In genomic region chr17:77318491-77319210, GRCh38 we compare ENCODE assay signal across 8 cellular contexts.
DNase-seq lines count a peak whose midpoint lies in the region; TF ChIP-seq lines count a peak whose summit lies in the region.

No MANE protein-coding gene starts in this region.

- peak overlapping the region; percentile 68 for H3K9ac ChIP-seq in mucosa of stomach (ENCODE audit: low read length)

- DNase-seq in AG08395 (ENCODE audit: low spot score), result peak; percentile 24
- peak; percentile 62 to 69 for DNase-seq in cardiac fibroblast (ENCODE audit: low read depth in 2 of 2)
- DNase-seq in NCI-H2196 (lab: John Stamatoyannopoulos, UW; ENCODE audit: unreplicated experiment), result no peak
- no peak for DNase-seq in GM13977 (ENCODE audit: low spot score)
- no peak for DNase-seq in NCI-H69 (lab: John Stamatoyannopoulos, UW)
- no peak for DNase-seq in NCI-H526 treated with DMSO at 0.1 percent for 48 hours (lab: John Stamatoyannopoulos, UW)

- H3K4me1 ChIP-seq in mucosa of stomach (ENCODE audit: control insufficient read depth, insufficient read depth, low read length), result peaks cover 51% of the 10 kb centered on the region

- peaks cover 3% of the 10 kb centered on the region for H3K36me3 Mint-ChIP-seq in IgD-negative memory B cell

- H3K27me3 Mint-ChIP-seq in IgD-negative memory B cell, result peaks cover 7% of the 10 kb centered on the region

- H3K4me3 Mint-ChIP-seq in IgD-negative memory B cell, result peak overlapping the region; percentile 82 to 98 (median 94)

- TF ChIP-seq CTCF in cardiac fibroblast (IDR thresholded peaks at IDR 0.05; ENCODE audit: low read depth, low read length), result no peak
- no peak for TF ChIP-seq CTCF in GM13977 (IDR thresholded peaks at IDR 0.05; ENCODE audit: extremely low read depth, insufficient read depth, missing control alignments)

- peak overlapping the region; percentile 90 to 98 (median 97) for H3K27ac Mint-ChIP-seq in IgD-negative memory B cell

- H3K9me3 Mint-ChIP-seq in IgD-negative memory B cell, result peaks cover 0 to under 1% (median 0%) of the 10 kb centered on the region in 3 donors

- H3K36me3 ChIP-seq in mucosa of stomach (ENCODE audit: control insufficient read depth, insufficient read depth, low read length), result no peaks in the 10 kb centered on the region

- no peaks in the 10 kb centered on the region for H3K9me3 ChIP-seq in mucosa of stomach (ENCODE audit: control insufficient read depth, low read length)

- no peaks in the 10 kb centered on the region for H3K27me3 ChIP-seq in mucosa of stomach (ENCODE audit: control insufficient read depth, insufficient read depth, low read length)

- H3K4me1 Mint-ChIP-seq in IgD-negative memory B cell, result peaks cover 42 to 49% (median 46%) of the 10 kb centered on the region in 3 donors

- in situ Hi-C loops in GM13977 (cut with MboI; ENCODE audit: low pct_unique_long_range_greater_than_20kb, low sequenced_read_pairs, unreplicated experiment), result no loop called here

- H3K4me3 ChIP-seq in cardiac fibroblast (replicated peaks in 1 of 2; ENCODE audit: low read depth in 2 of 2, low read length in 2 of 2), result peak overlapping the region in 1 of 2 donors; percentile 84
- H3K4me3 ChIP-seq in mucosa of stomach (ENCODE audit: low read length), result peak overlapping the region; percentile 67

Comparison
In these comparisons a context has a peak if more than half of its experiments do, and no peak if none do; other contexts are left out.
1. DNase-seq: peak in AG08395 (single experiment) and cardiac fibroblast (2 of 2); none in NCI-H2196 (single experiment), GM13977 (single experiment), NCI-H69 (single experiment) and NCI-H526 treated with DMSO at 0.1 percent for 48 hours (single experiment).